Comparison of ENCODE assay signal across 9 cellular contexts in the genomic region with DNA sequence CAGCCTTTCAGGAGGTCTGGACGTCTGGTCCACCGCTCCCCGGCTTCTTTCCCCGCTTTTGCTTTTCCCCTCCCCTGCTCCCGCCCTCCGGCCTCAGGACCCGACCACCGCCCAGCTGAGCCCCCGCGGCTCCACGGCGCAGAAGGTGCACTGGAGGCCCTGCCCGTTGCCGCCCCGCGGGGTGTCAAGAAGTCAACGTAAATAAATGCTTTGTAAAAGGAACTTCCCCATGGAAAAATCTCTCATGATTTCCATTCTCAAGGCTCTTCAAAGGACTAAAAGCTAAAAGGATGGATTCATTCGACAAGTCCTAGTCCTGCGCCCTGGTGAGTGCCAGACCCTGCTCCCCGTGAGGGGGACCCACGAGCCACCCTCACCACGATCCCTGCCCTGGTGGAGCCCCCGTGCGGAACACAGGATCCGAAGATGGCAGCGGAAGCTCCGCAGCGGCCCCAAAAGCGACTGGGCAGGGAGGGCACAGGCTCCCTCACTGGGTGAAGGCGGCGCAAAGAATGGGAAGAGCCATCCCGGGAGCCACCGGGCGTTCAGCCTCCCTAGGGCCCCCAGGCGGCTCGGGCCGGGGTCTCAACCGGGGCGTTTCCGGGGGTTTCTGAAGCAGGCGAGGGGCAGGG. TPM values are rescaled to one million over a fixed set of nuclear protein-coding genes. Genes with fewer than 3 reads are reported as not detected.
A peak's percentile ranks its signal among the peaks of the same experiment; 100 is the strongest.
DNase-seq lines count a peak whose midpoint lies in the region; ATAC-seq and TF ChIP-seq lines count a peak whose summit lies in the region.
"Not testable (repeated sequence)": the region's sequence is repeated elsewhere in the genome, so short reads cannot be mapped to it uniquely, and the experiment has no call there.
"Had no signal": no experiment of that assay in that cellular context is flagged by ENCODE, and none has a peak within 500 bp of the region (broad histone marks: within the 10 kb centered on the region; RNA-seq: fewer than 3 reads in every experiment).

No MANE protein-coding gene starts in this region.

- H3K27me3 ChIP-seq in OCI-LY1 (ENCODE audit: insufficient read depth, low read length); lower lobe of right lung (ENCODE audit: low read depth); rectal smooth muscle tissue (ENCODE audit: control insufficient read depth, insufficient read depth, low read length); tibial artery: not testable (repeated sequence)

- peak overlapping the region; percentile 54 for H3K4me3 ChIP-seq in OCI-LY1 (ENCODE audit: low read depth, low read length, poor library complexity, severe bottlenecking)
- peak overlapping the region; percentile 53 for H3K4me3 ChIP-seq in lower lobe of right lung
- H3K4me3 ChIP-seq in rectal smooth muscle tissue (ENCODE audit: low read length) = peak overlapping the region; percentile 37
- H3K4me3 ChIP-seq in tibial artery = peak overlapping the region; percentile 37 to 45

- H3K36me3 Mint-ChIP-seq in activated CD4-positive, alpha-beta memory T cell treated with anti-CD3 and anti-CD28 coated beads, Interleukin-2, amount 10 ng/mL, durations not matched to agents 7 days and 5 days (ENCODE audit: low read depth) = not testable (repeated sequence)

- H3K4me3 Mint-ChIP-seq in activated CD4-positive, alpha-beta memory T cell treated with anti-CD3 and anti-CD28 coated beads, Interleukin-2, amount 10 ng/mL, durations not matched to agents 7 days and 5 days = peak overlapping the region; percentile 82

- H3K9ac ChIP-seq in OCI-LY1 (ENCODE audit: low read length); rectal smooth muscle tissue (ENCODE audit: low read length): not testable (repeated sequence)

- H3K4me1 Mint-ChIP-seq in activated CD4-positive, alpha-beta memory T cell treated with anti-CD3 and anti-CD28 coated beads, Interleukin-2, amount 10 ng/mL, durations not matched to agents 7 days and 5 days = not testable (repeated sequence)

- not testable (repeated sequence) for H3K36me3 ChIP-seq in OCI-LY1 (ENCODE audit: insufficient read depth, low read length); lower lobe of right lung; rectal smooth muscle tissue (ENCODE audit: control insufficient read depth, insufficient read depth, low read length); tibial artery

- not testable (repeated sequence) for H3K79me2 ChIP-seq in OCI-LY1 (ENCODE audit: insufficient read depth, low read length)

- intact Hi-C loops in lower lobe of right lung (cut with DNase I); tibial artery (cut with DNase I; ENCODE audit: low total_unique reads): not testable (repeated sequence)

- not testable (repeated sequence) for H3K4me1 ChIP-seq in OCI-LY1 (ENCODE audit: insufficient read depth, low read length, severe bottlenecking); lower lobe of right lung; rectal smooth muscle tissue (ENCODE audit: control insufficient read depth, insufficient read depth, low read length); tibial artery

- TF ChIP-seq CTCF in OCI-LY1 (IDR thresholded peaks at IDR 0.05; ENCODE audit: low read length); tibial artery (IDR thresholded peaks at IDR 0.05): not testable (repeated sequence)
- TF ChIP-seq CTCF in lower lobe of right lung (IDR thresholded peaks at IDR 0.05) = peak; percentile 16

- DNase-seq in EL (peak; percentile 25), astrocyte of the hippocampus (ENCODE audit: low read depth, low spot score) (peak; percentile 23), fibroblast of the conjunctiva (ENCODE audit: low read depth) (peak; percentile 1), lower lobe of right lung (peak; percentile 39), tibial artery (peak in 1 of 2 donors; percentile 51)
- peak; percentile 19 for DNase-seq in activated CD4-positive, alpha-beta memory T cell treated with anti-CD3 and anti-CD28 coated beads, Interleukin-2, amount 10 ng/mL, durations not matched to agents 7 days and 5 days

- CTCF ChIA-PET in activated CD4-positive, alpha-beta memory T cell treated with anti-CD3 and anti-CD28 coated beads, Interleukin-2, amount 10 ng/mL, durations not matched to agents 7 days and 5 days (lab: Charles Lee) = not testable (repeated sequence)

- H2AFZ ChIP-seq in OCI-LY1 (ENCODE audit: low read length) = not testable (repeated sequence)

- H3K27ac ChIP-seq in OCI-LY1 (ENCODE audit: low read depth, low read length, poor library complexity, severe bottlenecking); lower lobe of right lung; rectal smooth muscle tissue (ENCODE audit: low read depth, low read length); tibial artery: not testable (repeated sequence)

- not testable (repeated sequence) for H3K27me3 Mint-ChIP-seq in activated CD4-positive, alpha-beta memory T cell treated with anti-CD3 and anti-CD28 coated beads, Interleukin-2, amount 10 ng/mL, durations not matched to agents 7 days and 5 days

- ATAC-seq in lower lobe of right lung = not testable (repeated sequence)

- peak overlapping the region; percentile 39; the same call in 1 of the 2 replicates for H3K4me2 ChIP-seq in OCI-LY1 (ENCODE audit: low read length)

- not testable (repeated sequence) for H3K9me3 ChIP-seq in OCI-LY1 (ENCODE audit: low read length); lower lobe of right lung; tibial artery

- not testable (repeated sequence) for H3K27ac Mint-ChIP-seq in activated CD4-positive, alpha-beta memory T cell treated with anti-CD3 and anti-CD28 coated beads, Interleukin-2, amount 10 ng/mL, durations not matched to agents 7 days and 5 days

- H4K20me1 ChIP-seq in OCI-LY1 (ENCODE audit: insufficient read depth, low read length) = not testable (repeated sequence)

- POLR2A ChIA-PET in activated CD4-positive, alpha-beta memory T cell treated with anti-CD3 and anti-CD28 coated beads, Interleukin-2, amount 10 ng/mL, durations not matched to agents 7 days and 5 days (lab: Charles Lee) = not testable (repeated sequence)

- not testable (repeated sequence) for H3K9me3 Mint-ChIP-seq in activated CD4-positive, alpha-beta memory T cell treated with anti-CD3 and anti-CD28 coated beads, Interleukin-2, amount 10 ng/mL, durations not matched to agents 7 days and 5 days

- not testable (repeated sequence) for H3F3A ChIP-seq in OCI-LY1 (ENCODE audit: insufficient read depth, low read length)

- H3K9me2 ChIP-seq in OCI-LY1 (ENCODE audit: low read depth, low read length) = not testable (repeated sequence)

RNA-seq across cellular contexts. Expression of gene PPIAL4D, which starts 45.1 kb away (rescaled TPM):
- total RNA-seq in activated CD4-positive, alpha-beta memory T cell treated with anti-CD3 and anti-CD28 coated beads, Interleukin-2, amount 10 ng/mL, durations not matched to agents 7 days and 5 days = not detected
- not detected for total RNA-seq in lower lobe of right lung
- total RNA-seq: temporal lobe had no signal
